In the genomic region with DNA sequence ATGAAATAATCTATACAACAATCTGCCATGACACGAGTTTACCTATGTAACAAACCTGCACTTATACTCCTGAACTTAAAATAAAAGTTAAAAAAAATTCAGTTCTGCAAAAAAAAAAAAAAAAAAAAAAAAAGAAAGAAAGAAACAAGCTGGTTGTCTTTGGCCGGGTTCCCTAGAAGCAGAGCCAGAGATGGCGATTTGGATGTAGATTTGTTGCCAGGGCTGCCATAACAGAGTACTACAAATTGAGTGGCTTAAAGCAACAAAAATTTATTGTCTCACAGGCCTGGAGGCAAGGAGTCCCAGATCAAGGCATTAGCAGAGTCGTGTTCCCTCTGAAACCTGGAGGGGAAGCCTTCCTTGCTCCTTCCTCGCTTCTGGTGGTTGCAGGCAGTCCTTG, we compare ENCODE assay signal across 29 cellular contexts. TPM values are rescaled to one million over a fixed set of nuclear protein-coding genes. Genes with fewer than 3 reads are reported as not detected.
"Had no signal": no experiment of that assay in that cellular context is flagged by ENCODE, and none has a peak within 500 bp of the region (broad histone marks: within the 10 kb centered on the region; RNA-seq: fewer than 3 reads in every experiment).

No MANE protein-coding gene starts in this region.

- H3K36me3 ChIP-seq: adrenal gland, brain microvascular endothelial cell, esophagus squamous epithelium had no signal

- H3K27me3 ChIP-seq: adrenal gland, brain microvascular endothelial cell, dorsolateral prefrontal cortex, esophagus squamous epithelium had no signal

- H3K27ac ChIP-seq: adrenal gland, brain microvascular endothelial cell, coronary artery had no signal

- FAIRE-seq: bronchial epithelial cell had no signal

- H3K4me3 ChIP-seq: adrenal gland, coronary artery, dorsolateral prefrontal cortex, esophagus squamous epithelium had no signal

- H3K9me3 ChIP-seq: adrenal gland, esophagus squamous epithelium had no signal

- ATAC-seq: activated CD4-positive, alpha-beta T cell treated with anti-CD3 and anti-CD28 coated beads for 36 hours; activated CD8-positive, alpha-beta memory T cell treated with anti-CD3 and anti-CD28 coated beads, Interleukin-2, amount 10 ng/mL, durations not matched to agents 7 days and 5 days; activated CD8-positive, alpha-beta T cell treated with anti-CD3 and anti-CD28 coated beads, Interleukin-2, amount 10 ng/mL, durations not matched to agents 7 days and 5 days; activated naive CD8-positive, alpha-beta T cell treated with anti-CD3 and anti-CD28 coated beads, Interleukin-2, amount 50 U/mL, for 24 hours had no signal

- DNase-seq: activated CD4-positive, alpha-beta memory T cell treated with anti-CD3 and anti-CD28 coated beads for 36 hours; activated CD4-positive, alpha-beta T cell treated with anti-CD3 and anti-CD28 coated beads for 36 hours; activated CD4-positive, alpha-beta T cell treated with anti-CD3 and anti-CD28 coated beads, Interleukin-2, amount 10 ng/mL, durations not matched to agents 24 days and 14 days; activated CD4-positive, CD25-positive, alpha-beta regulatory T cell; activated CD4-positive, CD25-positive, alpha-beta regulatory T cell treated with anti-CD3 and anti-CD28 coated beads, Interleukin-2, amount 50 U/mL, for 72 hours; activated CD8-positive, alpha-beta memory T cell treated with anti-CD3 and anti-CD28 coated beads, Interleukin-2, amount 10 ng/mL, durations not matched to agents 7 days and 5 days; activated CD8-positive, alpha-beta memory T cell treated with anti-CD3 and anti-CD28 coated beads, Interleukin-2, amount 50 U/mL, for 4 hours; activated CD8-positive, alpha-beta T cell treated with anti-CD3 and anti-CD28 coated beads, Interleukin-2, amount 10 ng/mL, durations not matched to agents 7 days and 5 days; activated effector memory CD4-positive, alpha-beta T cell treated with anti-CD3 and anti-CD28 coated beads, Interleukin-2, amount 50 U/mL, for 16 hours; activated naive CD4-positive, alpha-beta T cell treated with anti-CD3 and anti-CD28 coated beads for 36 hours; activated naive CD8-positive, alpha-beta T cell treated with anti-CD3 and anti-CD28 coated beads for 36 hours; activated naive CD8-positive, alpha-beta T cell treated with anti-CD3 and anti-CD28 coated beads, Interleukin-2, amount 50 U/mL, for 24 hours; activated T-cell treated with anti-CD3 and anti-CD28 coated beads, Interleukin-2, amount 50 U/mL, for 1 hour; activated T-cell treated with anti-CD3 and anti-CD28 coated beads, Interleukin-2, amount 50 U/mL, for 48 hours; adrenal gland; brain microvascular endothelial cell; dorsolateral prefrontal cortex; effector memory CD4-positive, alpha-beta T cell; endodermal cell; erythroblast; esophagus squamous epithelium; foreskin melanocyte; head of caudate nucleus; T-helper 2 cell had no signal

RNA-seq across cellular contexts. Expression of a gene that starts 20.4 kb away (rescaled TPM):
- total RNA-seq: activated CD4-positive, alpha-beta T cell treated with anti-CD3 and anti-CD28 coated beads for 36 hours; activated CD8-positive, alpha-beta memory T cell treated with anti-CD3 and anti-CD28 coated beads for 36 hours; activated CD8-positive, alpha-beta memory T cell treated with anti-CD3 and anti-CD28 coated beads, Interleukin-2, amount 10 ng/mL, durations not matched to agents 7 days and 5 days; activated CD8-positive, alpha-beta T cell treated with anti-CD3 and anti-CD28 coated beads, Interleukin-2, amount 10 ng/mL, durations not matched to agents 7 days and 5 days; activated naive CD4-positive, alpha-beta T cell treated with anti-CD3 and anti-CD28 coated beads for 36 hours; T-helper 1 cell treated with Interleukin-12 subunit alpha and Interleukin-12 subunit beta and Interleukin-4 antibody, amounts not matched to agents 30 ng/mL and 1 ng/mL, for 36 hours had no signal
- polyA plus RNA-seq: fibroblast of lung had no signal
